Comparison of ENCODE assay signal across 27 cellular contexts in genomic region chr21:46557469-46557868, GRCh38. TPM values are rescaled to one million over a fixed set of nuclear protein-coding genes. Genes with fewer than 3 reads are reported as not detected.
A peak's percentile ranks its signal among the peaks of the same experiment; 100 is the strongest.
DNase-seq lines count a peak whose midpoint lies in the region; ATAC-seq, FAIRE-seq and TF ChIP-seq lines count a peak whose summit lies in the region.
"Had no signal": no experiment of that assay in that cellular context is flagged by ENCODE, and none has a peak within 500 bp of the region (broad histone marks: within the 10 kb centered on the region; RNA-seq: fewer than 3 reads in every experiment).

No MANE protein-coding gene starts in this region.

- ATAC-seq in heart left ventricle (no peak), lower lobe of right lung (no peak)
- ATAC-seq in activated CD4-positive, alpha-beta T cell treated with anti-CD3 and anti-CD28 coated beads for 36 hours = no peak
- ATAC-seq: left lobe of liver, right lobe of liver had no signal

- peaks cover 66% of the 10 kb centered on the region for H3K36me3 ChIP-seq in right atrium auricular region
- peaks cover 0 to 99% (median 87%) of the 10 kb centered on the region in 9 donors for H3K36me3 ChIP-seq in heart left ventricle
- peaks cover 95% of the 10 kb centered on the region for H3K36me3 ChIP-seq in lower lobe of right lung

- H3K27ac Mint-ChIP-seq in activated T-helper 1 cell treated with anti-CD3 and anti-CD28 coated beads, Interleukin-12 subunit alpha, Interleukin-12 subunit beta, Interleukin-2, Interleukin-4 antibody, amounts not matched to agents 30 ng/mL and 10 ng/mL and 1 ng/mL, durations not matched to agents 14 hours and 24 hours and 36 hours = peak overlapping the region; percentile 18
- H3K27ac Mint-ChIP-seq in activated CD4-positive, alpha-beta T cell treated with anti-CD3 and anti-CD28 coated beads for 36 hours = no peak overlapping the region
- H3K27ac Mint-ChIP-seq: activated B cell treated with CpG ODN at 0.5 μM for 24 hours had no signal

- no peak for TF ChIP-seq POLR2A in heart left ventricle (IDR thresholded peaks at IDR 0.05)
- no peak for TF ChIP-seq POLR2A in GM12892 (IDR thresholded peaks at IDR 0.05; ENCODE audit: low read depth, low read length)

- H3K4me3 ChIP-seq in right atrium auricular region (no peak overlapping the region), heart left ventricle (no peak overlapping the region), lower lobe of right lung (no peak overlapping the region)
- H3K4me3 ChIP-seq: right lobe of liver, tibial nerve had no signal

- intact Hi-C loops in heart left ventricle (cut with DNase I) = no loop called here
- intact Hi-C loops in activated T-helper 1 cell treated with anti-CD3 and anti-CD28 coated beads, Interleukin-12 subunit alpha, Interleukin-12 subunit beta, Interleukin-2, Interleukin-4 antibody, amounts not matched to agents 30 ng/mL and 10 ng/mL and 1 ng/mL, durations not matched to agents 14 hours and 24 hours and 36 hours (cut with micrococcal nuclease) = no loop called here
- intact Hi-C loops in lower lobe of right lung (cut with DNase I) = no loop called here
- intact Hi-C loops in activated CD4-positive, alpha-beta T cell treated with anti-CD3 and anti-CD28 coated beads for 36 hours (cut with DNase I, micrococcal nuclease) = loop anchor here in 1 of 2 experiments (5.0 kb wide), 1 partner anchor 100 kb away; the partner anchor contains the start of gene DIP2A

- 89 to 95% (median 92%) methylated on average over 14 of the region's 14 CpGs for WGBS in heart left ventricle, 4 donors

- H3K36me3 Mint-ChIP-seq in activated T-helper 1 cell treated with anti-CD3 and anti-CD28 coated beads, Interleukin-12 subunit alpha, Interleukin-12 subunit beta, Interleukin-2, Interleukin-4 antibody, amounts not matched to agents 30 ng/mL and 10 ng/mL and 1 ng/mL, durations not matched to agents 14 hours and 24 hours and 36 hours (ENCODE audit: low read depth) = peaks cover 46% of the 10 kb centered on the region
- peaks cover 37% of the 10 kb centered on the region for H3K36me3 Mint-ChIP-seq in activated CD4-positive, alpha-beta T cell treated with anti-CD3 and anti-CD28 coated beads for 36 hours (ENCODE audit: low read depth)

- DNase-seq in right atrium auricular region (ENCODE audit: low spot score) = peak; percentile 58
- no peak for DNase-seq in heart left ventricle
- no peak for DNase-seq in activated T-helper 1 cell treated with anti-CD3 and anti-CD28 coated beads, Interleukin-12 subunit alpha, Interleukin-12 subunit beta, Interleukin-2, Interleukin-4 antibody, amounts not matched to agents 30 ng/mL and 10 ng/mL and 1 ng/mL, durations not matched to agents 14 hours and 24 hours and 36 hours (ENCODE audit: low spot score)
- DNase-seq in lower lobe of right lung = peak; percentile 29
- DNase-seq in A172 (ENCODE audit: low spot score) = no peak
- DNase-seq in activated CD4-positive, alpha-beta T cell treated with anti-CD3 and anti-CD28 coated beads for 36 hours = no peak
- DNase-seq in GM12892 (ENCODE audit: insufficient read length) = no peak
- DNase-seq in cerebellar cortex (ENCODE audit: low spot score) = no peak
- DNase-seq: activated B cell treated with CpG ODN at 0.5 μM for 24 hours; activated CD4-positive, alpha-beta T cell treated with anti-CD3 and anti-CD28 coated beads, Interleukin-2, amount 50 U/mL, for 1 hour; activated naive CD4-positive, alpha-beta T cell treated with anti-CD3 and anti-CD28 coated beads, Interleukin-2, amount 50 U/mL, for 16 hours; Caco-2; DMS79; HCEC 1CT; hippocampal formation; mesendoderm; NCI-H446 treated with DMSO at 0.1 percent for 48 hours; NCI-H82; SIG-M5; stimulated activated CD4-positive, alpha-beta T cell treated with anti-CD3 and anti-CD28 coated beads, Interleukin-4, amount 100 ng/mL, for 24 hours had no signal

- H3K27me3 ChIP-seq in right atrium auricular region (no peaks in the 10 kb centered on the region), heart left ventricle (no peaks in the 10 kb centered on the region), lower lobe of right lung (ENCODE audit: low read depth) (no peaks in the 10 kb centered on the region)
- H3K27me3 ChIP-seq: right lobe of liver, tibial nerve had no signal

- H3K9me3 Mint-ChIP-seq in activated T-helper 1 cell treated with anti-CD3 and anti-CD28 coated beads, Interleukin-12 subunit alpha, Interleukin-12 subunit beta, Interleukin-2, Interleukin-4 antibody, amounts not matched to agents 30 ng/mL and 10 ng/mL and 1 ng/mL, durations not matched to agents 14 hours and 24 hours and 36 hours = no peaks in the 10 kb centered on the region
- no peaks in the 10 kb centered on the region for H3K9me3 Mint-ChIP-seq in activated CD4-positive, alpha-beta T cell treated with anti-CD3 and anti-CD28 coated beads for 36 hours (ENCODE audit: low read depth)
- H3K9me3 Mint-ChIP-seq: activated B cell treated with CpG ODN at 0.5 μM for 24 hours had no signal

- no peak for FAIRE-seq in GM12892 (lab: Jason Lieb, UNC)
- FAIRE-seq: G401.6, RCC 7860 had no signal

- H3K4me1 Mint-ChIP-seq in activated T-helper 1 cell treated with anti-CD3 and anti-CD28 coated beads, Interleukin-12 subunit alpha, Interleukin-12 subunit beta, Interleukin-2, Interleukin-4 antibody, amounts not matched to agents 30 ng/mL and 10 ng/mL and 1 ng/mL, durations not matched to agents 14 hours and 24 hours and 36 hours (ENCODE audit: low read depth) = peaks cover 49% of the 10 kb centered on the region
- peaks cover 74% of the 10 kb centered on the region for H3K4me1 Mint-ChIP-seq in activated CD4-positive, alpha-beta T cell treated with anti-CD3 and anti-CD28 coated beads for 36 hours

- POLR2A ChIA-PET in activated CD4-positive, alpha-beta T cell treated with anti-CD3 and anti-CD28 coated beads for 36 hours (lab: Charles Lee) = no interaction called here

- peaks cover 0 to 18% of the 10 kb centered on the region in 2 donors for H3K4me1 ChIP-seq in right atrium auricular region
- peaks cover 3 to 32% (median 15%) of the 10 kb centered on the region in 12 donors for H3K4me1 ChIP-seq in heart left ventricle
- H3K4me1 ChIP-seq in lower lobe of right lung = peaks cover 7% of the 10 kb centered on the region
- H3K4me1 ChIP-seq: Caco-2, right lobe of liver, tibial nerve had no signal

- H3K9me3 ChIP-seq in right atrium auricular region = no peaks in the 10 kb centered on the region
- H3K9me3 ChIP-seq in heart left ventricle = no peaks in the 10 kb centered on the region
- H3K9me3 ChIP-seq in lower lobe of right lung = no peaks in the 10 kb centered on the region
- H3K9me3 ChIP-seq: Caco-2, right lobe of liver, tibial nerve had no signal

- CTCF ChIA-PET in activated CD4-positive, alpha-beta T cell treated with anti-CD3 and anti-CD28 coated beads for 36 hours (lab: Charles Lee) = no interaction called here

- H3K27me3 Mint-ChIP-seq in activated T-helper 1 cell treated with anti-CD3 and anti-CD28 coated beads, Interleukin-12 subunit alpha, Interleukin-12 subunit beta, Interleukin-2, Interleukin-4 antibody, amounts not matched to agents 30 ng/mL and 10 ng/mL and 1 ng/mL, durations not matched to agents 14 hours and 24 hours and 36 hours (ENCODE audit: insufficient read depth) = no peaks in the 10 kb centered on the region
- H3K27me3 Mint-ChIP-seq in activated CD4-positive, alpha-beta T cell treated with anti-CD3 and anti-CD28 coated beads for 36 hours = no peaks in the 10 kb centered on the region
- H3K27me3 Mint-ChIP-seq: activated B cell treated with CpG ODN at 0.5 μM for 24 hours had no signal

- TF ChIP-seq CTCF in right atrium auricular region (IDR thresholded peaks at IDR 0.05) (no peak), heart left ventricle (IDR thresholded peaks at IDR 0.05) (no peak), lower lobe of right lung (IDR thresholded peaks at IDR 0.05) (no peak)

- H3K4me3 Mint-ChIP-seq in activated T-helper 1 cell treated with anti-CD3 and anti-CD28 coated beads, Interleukin-12 subunit alpha, Interleukin-12 subunit beta, Interleukin-2, Interleukin-4 antibody, amounts not matched to agents 30 ng/mL and 10 ng/mL and 1 ng/mL, durations not matched to agents 14 hours and 24 hours and 36 hours = no peak overlapping the region
- no peak overlapping the region for H3K4me3 Mint-ChIP-seq in activated CD4-positive, alpha-beta T cell treated with anti-CD3 and anti-CD28 coated beads for 36 hours
- H3K4me3 Mint-ChIP-seq: activated B cell treated with CpG ODN at 0.5 μM for 24 hours had no signal

- H3K27ac ChIP-seq in right atrium auricular region (peak overlapping the region; percentile 78 to 80), heart left ventricle (peak overlapping the region in 1 of 12 donors; percentile 86), lower lobe of right lung (no peak overlapping the region)
- H3K27ac ChIP-seq: right lobe of liver, tibial nerve had no signal

RNA-seq across cellular contexts. Expression of gene S100B, which starts 47.4 kb away (rescaled TPM):
- 1 to 10 TPM; 4.5 to 5.8 TPM for total RNA-seq in right atrium auricular region
- total RNA-seq in heart left ventricle = 10 to 100 TPM in 2 of 9 donors, 1 to 10 TPM in 5, under 1 TPM in 2; 0.49 to 36.3 (median 3.3) TPM
- polyA plus RNA-seq in heart left ventricle = 1 to 10 TPM; 2.8 to 6.4 TPM
- total RNA-seq in activated T-helper 1 cell treated with anti-CD3 and anti-CD28 coated beads, Interleukin-12 subunit alpha, Interleukin-12 subunit beta, Interleukin-2, Interleukin-4 antibody, amounts not matched to agents 30 ng/mL and 10 ng/mL and 1 ng/mL, durations not matched to agents 14 hours and 24 hours and 36 hours = not detected in 2 replicates
- total RNA-seq in lower lobe of right lung = 4.5 TPM
- total RNA-seq in A172 (2014; rRNA removed; shearing (Covaris generic)) = not detected in 2 replicates
- total RNA-seq in activated CD4-positive, alpha-beta T cell treated with anti-CD3 and anti-CD28 coated beads for 36 hours = not detected
- not detected for polyA plus RNA-seq in GM12892 (2012; ENCODE audit: missing spikeins)
- total RNA-seq: activated B cell treated with CpG ODN at 0.5 μM for 24 hours, Caco-2, left lobe of liver, LHCN-M2 had no signal
- polyA plus RNA-seq: BJ had no signal

Comparison
In these comparisons a context has a peak if more than half of its experiments do, and no peak if none do; other contexts are left out.
1. DNase-seq: peak in right atrium auricular region (single experiment) and lower lobe of right lung (single experiment); none in heart left ventricle (0 of 5), activated T-helper 1 cell treated with anti-CD3 and anti-CD28 coated beads, Interleukin-12 subunit alpha, Interleukin-12 subunit beta, Interleukin-2, Interleukin-4 antibody, amounts not matched to agents 30 ng/mL and 10 ng/mL and 1 ng/mL, durations not matched to agents 14 hours and 24 hours and 36 hours (single experiment), A172 (single experiment), activated CD4-positive, alpha-beta T cell treated with anti-CD3 and anti-CD28 coated beads for 36 hours (single experiment), GM12892 (single experiment) and cerebellar cortex (single experiment).